Comparison of ENCODE assay signal across 35 cellular contexts in the genomic region with DNA sequence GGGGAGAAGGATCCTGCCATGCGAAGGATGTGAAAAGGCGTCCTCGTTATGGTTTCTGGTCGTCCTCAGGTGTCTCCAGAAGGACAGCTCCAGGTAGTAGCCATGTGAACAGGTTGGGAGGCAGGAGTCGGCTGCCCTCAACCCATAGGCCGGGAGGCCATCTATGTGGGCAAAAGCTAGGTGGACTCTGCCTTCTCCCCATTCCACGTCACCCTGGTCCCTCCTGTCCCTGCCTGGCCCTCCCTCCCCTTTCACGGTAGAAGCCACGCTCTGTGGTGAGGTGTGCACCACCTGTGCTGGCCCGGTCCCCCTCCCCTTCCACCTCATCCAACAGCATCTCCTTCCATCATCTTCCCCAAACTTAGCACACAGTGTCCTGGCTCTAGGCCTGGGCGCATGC. TPM values are rescaled to one million over a fixed set of nuclear protein-coding genes. Genes with fewer than 3 reads are reported as not detected.
"Had no signal": no experiment of that assay in that cellular context is flagged by ENCODE, and none has a peak within 500 bp of the region (broad histone marks: within the 10 kb centered on the region; RNA-seq: fewer than 3 reads in every experiment).

No MANE protein-coding gene starts in this region.

- ATAC-seq: activated CD8-positive, alpha-beta memory T cell treated with anti-CD3 and anti-CD28 coated beads, Interleukin-2, amount 10 ng/mL, durations not matched to agents 7 days and 5 days; Right ventricle myocardium inferior had no signal

- H3K4me3 ChIP-seq: ascending aorta, cardiac muscle cell, MG63, PC-9 had no signal

- H3K27me3 ChIP-seq: ascending aorta, MG63 had no signal

- H3K27ac ChIP-seq: ascending aorta, cardiac muscle cell, PC-9, RWPE1, VCaP had no signal

- H2AFZ ChIP-seq: PC-9 had no signal

- H3K9me3 ChIP-seq: ascending aorta, MG63 had no signal

- H3K4me2 ChIP-seq: PC-9 had no signal

- H3K36me3 ChIP-seq: ascending aorta, cardiac muscle cell, MG63 had no signal

- H3K4me1 ChIP-seq: ascending aorta had no signal

- DNase-seq: activated B cell treated with CpG ODN at 0.5 μM for 24 hours; activated CD4-positive, alpha-beta memory T cell treated with anti-CD3 and anti-CD28 coated beads, Interleukin-2, amount 10 ng/mL, durations not matched to agents 7 days and 5 days; activated CD4-positive, alpha-beta T cell treated with anti-CD3 and anti-CD28 coated beads for 48 hours; activated CD4-positive, CD25-positive, alpha-beta regulatory T cell treated with anti-CD3 and anti-CD28 coated beads, Interleukin-2, amount 50 U/mL, for 72 hours; activated CD8-positive, alpha-beta memory T cell treated with anti-CD3 and anti-CD28 coated beads for 24 hours; activated CD8-positive, alpha-beta memory T cell treated with anti-CD3 and anti-CD28 coated beads, Interleukin-2, amount 10 ng/mL, durations not matched to agents 7 days and 5 days; activated CD8-positive, alpha-beta memory T cell treated with anti-CD3 and anti-CD28 coated beads, Interleukin-2, amount 50 U/mL, for 48 hours; activated effector memory CD4-positive, alpha-beta T cell treated with Interleukin-2 at 50 U/mL for 16 hours; activated naive CD4-positive, alpha-beta T cell treated with anti-CD3 and anti-CD28 coated beads, Interleukin-2, amount 10 ng/mL, durations not matched to agents 7 days and 5 days; activated T-cell treated with anti-CD3 and anti-CD28 coated beads, Interleukin-2, amount 50 U/mL, for 48 hours; amygdala; Kasumi-1; KBM-7; MG63; NCI-H1048; NCI-H1436; NCI-H1694; NCI-H1930; NCI-H2081 treated with DMSO at 0.1 percent for 48 hours; NCI-H226; NCI-H446 treated with DMSO at 0.1 percent for 48 hours; NCI-H524; NCI-H69; PC-9; SIG-M5; SW 1271; T-helper 1 cell; T-helper 2 cell; T-helper 9 cell had no signal

RNA-seq across cellular contexts. Expression of a gene that starts 16.3 kb away (rescaled TPM):
- total RNA-seq: activated B cell treated with CpG ODN at 0.5 μM for 24 hours; activated CD4-positive, alpha-beta memory T cell treated with anti-CD3 and anti-CD28 coated beads, Interleukin-2, amount 10 ng/mL, durations not matched to agents 7 days and 5 days; activated CD8-positive, alpha-beta memory T cell treated with anti-CD3 and anti-CD28 coated beads, Interleukin-2, amount 10 ng/mL, durations not matched to agents 7 days and 5 days; OCI-LY7; PC-9 had no signal

RNA-seq across cellular contexts. Expression of a gene that starts 23.9 kb away (rescaled TPM):
- total RNA-seq: cardiac muscle cell, PC-9 had no signal
- polyA plus RNA-seq: cardiac muscle cell had no signal

RNA-seq across cellular contexts. Expression of a gene that starts 33.5 kb away (rescaled TPM):
- total RNA-seq: activated CD4-positive, alpha-beta memory T cell treated with anti-CD3 and anti-CD28 coated beads, Interleukin-2, amount 10 ng/mL, durations not matched to agents 7 days and 5 days; activated CD8-positive, alpha-beta memory T cell treated with anti-CD3 and anti-CD28 coated beads, Interleukin-2, amount 10 ng/mL, durations not matched to agents 7 days and 5 days; cardiac muscle cell; OCI-LY7; PC-9; Right ventricle myocardium inferior had no signal
